In the genomic region with DNA sequence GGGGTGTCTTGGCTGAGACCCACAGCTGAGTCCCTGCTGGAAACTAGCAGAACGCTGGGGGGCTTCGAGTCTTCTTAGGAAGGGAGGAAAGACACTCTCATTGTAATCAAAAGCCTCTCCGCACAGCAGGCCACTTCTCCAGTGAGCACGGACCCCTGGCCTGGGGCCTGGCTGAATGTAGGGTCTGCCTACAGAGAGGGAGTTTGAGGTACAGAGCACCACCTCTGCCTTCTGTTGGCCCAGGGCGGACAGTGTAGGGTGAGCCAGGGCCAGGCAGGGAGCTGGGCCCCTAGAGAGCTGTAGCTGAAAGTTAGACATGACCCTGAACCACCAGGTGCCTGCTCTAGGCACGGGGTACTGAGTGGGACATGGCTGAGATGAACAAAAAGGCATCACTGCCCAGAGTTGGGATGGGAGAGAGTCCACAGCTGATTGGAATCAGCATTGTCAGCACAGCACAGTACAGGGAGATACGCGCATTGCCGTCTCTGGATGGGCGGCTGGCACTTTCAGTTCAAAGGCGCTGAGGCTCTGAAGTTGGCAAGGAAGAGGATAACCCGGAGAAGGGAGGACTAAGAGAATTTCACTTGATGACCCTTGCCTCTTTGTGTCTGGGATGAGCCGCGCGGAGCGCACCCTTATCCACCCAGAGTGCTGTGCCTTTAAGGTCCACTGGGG, we compare ENCODE assay signal across 9 cellular contexts. TPM values are rescaled to one million over a fixed set of nuclear protein-coding genes. Genes with fewer than 3 reads are reported as not detected.
DNase-seq lines count a peak whose midpoint lies in the region; ATAC-seq and TF ChIP-seq lines count a peak whose summit lies in the region.
"Had no signal": no experiment of that assay in that cellular context is flagged by ENCODE, and none has a peak within 500 bp of the region (broad histone marks: within the 10 kb centered on the region; RNA-seq: fewer than 3 reads in every experiment).

No MANE protein-coding gene starts in this region.

- peaks cover 0 to 4% of the 10 kb centered on the region in 2 donors for H3K4me1 ChIP-seq in lung (ENCODE audit: control insufficient read depth in 2 of 2, insufficient read depth in 2 of 2, low read length in 2 of 2)

- peaks cover 5% of the 10 kb centered on the region for H3K4me1 Mint-ChIP-seq in MCF 10A (ENCODE audit: insufficient read depth, unreplicated experiment)

- no peaks in the 10 kb centered on the region for H3K36me3 Mint-ChIP-seq in MCF 10A (ENCODE audit: insufficient read depth, unreplicated experiment)

- 29 to 33% methylated on average over 16 of the region's 16 CpGs for WGBS in lung, 2 donors

- ATAC-seq in GM19397 (IDR thresholded peaks at IDR 0.05; ENCODE audit: unreplicated experiment) = peak; percentile 73
- peak; percentile 58 for ATAC-seq in HG03045 (IDR thresholded peaks at IDR 0.05; ENCODE audit: unreplicated experiment)
- ATAC-seq in lung (ENCODE audit: insufficient read depth, low FRiP score) = peak; percentile 15
- no peak for ATAC-seq in GM21447 (IDR thresholded peaks at IDR 0.05; ENCODE audit: unreplicated experiment)

- H3K27ac ChIP-seq in lung (ENCODE audit: low read depth in 1 of 2, low read length in 1 of 2) = no peak overlapping the region

- intact Hi-C loops in MCF 10A (cut with micrococcal nuclease) = no loop called here

- H3K27me3 ChIP-seq in lung (ENCODE audit: control insufficient read depth, insufficient read depth) = no peaks in the 10 kb centered on the region

- peak; percentile 56 for DNase-seq in MCF 10A (ENCODE audit: unreplicated experiment)
- no peak for DNase-seq in lung (ENCODE audit: low spot score)
- no peak for DNase-seq in GF-D8 (lab: John Stamatoyannopoulos, UW)
- DNase-seq in KBM-7 = no peak
- no peak for DNase-seq in LoVo (ENCODE audit: low spot score)

- TF ChIP-seq CTCF in MCF 10A (IDR thresholded peaks at IDR 0.05; ENCODE audit: unreplicated experiment) = no peak
- no peak for TF ChIP-seq CTCF in lung (IDR thresholded peaks at IDR 0.05; ENCODE audit: control extremely low read depth, extremely low read depth)

- H3K27ac Mint-ChIP-seq in MCF 10A (ENCODE audit: low read depth, unreplicated experiment) = no peak overlapping the region

- CTCF ChIA-PET in MCF 10A (lab: Yijun Ruan, JAX) = interaction anchor here (0.7 to 12.2 kb wide), 9 partner anchors 9 to 378 kb away, joined by 3 to 482 read pairs (median 4); no protein-coding TSS in a partner anchor

- H3K36me3 ChIP-seq in lung (ENCODE audit: control insufficient read depth in 2 of 2, insufficient read depth in 2 of 2, low read length in 2 of 2) = no peaks in the 10 kb centered on the region

- POLR2A ChIA-PET in MCF 10A (lab: Yijun Ruan, JAX) = interaction anchor here (0.6 kb wide), 1 partner anchor 274 kb away, joined by 3 read pairs; no protein-coding TSS in a partner anchor

- in situ Hi-C loops in KBM-7 (cut with MboI; ENCODE audit: low pct_unique_long_range_greater_than_20kb, low sequenced_read_pairs) = loop anchor here (10.0 kb wide), 2 partner anchors 269 to 369 kb away; no protein-coding TSS in a partner anchor

- peaks cover 0 to 5% of the 10 kb centered on the region in 2 donors for H3K9me3 ChIP-seq in lung (ENCODE audit: control insufficient read depth in 2 of 2, insufficient read depth in 1 of 2, low read length in 1 of 2)

- no TSS peak for BruUV-seq in MCF 10A (replicated peaks; lab: Mats Ljungman, UMichigan)

- H3K9me3 Mint-ChIP-seq in MCF 10A (ENCODE audit: unreplicated experiment) = no peaks in the 10 kb centered on the region

- peaks cover 69% of the 10 kb centered on the region for H3K27me3 Mint-ChIP-seq in MCF 10A (ENCODE audit: insufficient read depth, unreplicated experiment)

- H3K4me3 ChIP-seq in lung = no peak overlapping the region

- peak overlapping the region; percentile 48 for H3K4me3 Mint-ChIP-seq in MCF 10A (ENCODE audit: unreplicated experiment)

RNA-seq across cellular contexts. Expression of a gene that starts 0.4 kb away (rescaled TPM):
- total RNA-seq in MCF 10A (2022) = not detected in 2 replicates
- not detected for total RNA-seq in lung
- not detected for polyA plus RNA-seq in lung
- total RNA-seq: renal cortical epithelial cell had no signal
